ENCODE assay signal across 15 cellular contexts in the genomic region with DNA sequence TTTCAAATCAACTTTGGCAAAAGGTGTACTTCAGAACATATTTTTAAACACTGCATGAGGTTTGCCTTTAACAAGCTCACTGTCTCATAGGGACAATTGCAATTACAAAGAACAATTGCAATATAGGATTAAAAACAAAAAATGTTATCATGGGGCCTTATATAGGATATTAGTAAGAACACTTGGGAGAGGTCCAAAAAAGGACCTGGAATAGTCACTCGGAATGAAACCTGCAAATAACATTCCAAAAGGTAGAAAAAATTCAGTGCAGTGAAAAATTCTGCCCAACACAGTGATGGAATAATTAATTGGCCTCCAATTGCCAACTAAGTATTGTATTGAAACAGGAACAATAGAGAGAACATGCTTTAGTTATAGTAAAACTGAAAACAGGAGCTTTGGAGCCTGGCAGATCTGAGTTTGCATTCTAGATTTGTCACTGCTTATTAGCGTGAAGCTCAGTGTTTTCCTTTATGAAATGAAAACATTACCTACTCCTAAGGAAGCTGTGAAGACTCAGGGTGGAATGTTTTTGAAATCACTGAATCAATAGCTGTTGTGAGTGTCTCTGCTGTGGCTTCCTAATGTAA.
"Had no signal": no experiment of that assay in that cellular context is flagged by ENCODE, and none has a peak within 500 bp of the region (broad histone marks: within the 10 kb centered on the region; RNA-seq: fewer than 3 reads in every experiment).

No MANE protein-coding gene starts in this region.

- H3K4me1 ChIP-seq: transverse colon had no signal

- H3K36me3 Mint-ChIP-seq: mesothelial cell of epicardium; stimulated activated naive B cell treated with anti-CD40 and anti-IgM and Interleukin-4, amounts not matched to agents 10 μg/mL and 1 μg/mL and 100 μg/mL, for 72 hours had no signal

- DNase-seq: activated CD4-positive, alpha-beta T cell treated with anti-CD3 and anti-CD28 coated beads for 36 hours; activated CD8-positive, alpha-beta memory T cell treated with anti-CD3 and anti-CD28 coated beads, Interleukin-2, amount 50 U/mL, for 48 hours; activated CD8-positive, alpha-beta T cell treated with anti-CD3 and anti-CD28 coated beads for 36 hours; effector memory CD8-positive, alpha-beta T cell; hippocampal formation; posterior cingulate gyrus; small intestine; stimulated activated naive B cell treated with anti-CD40 and anti-IgM and Interleukin-4, amounts not matched to agents 10 μg/mL and 1 μg/mL and 100 μg/mL, for 72 hours; T1000; transverse colon; WERI-Rb-1 had no signal

- H3K4me1 Mint-ChIP-seq: activated CD4-positive, alpha-beta T cell treated with anti-CD3 and anti-CD28 coated beads for 36 hours; central memory CD8-positive, alpha-beta T cell; stimulated activated naive B cell treated with anti-CD40 and anti-IgM and Interleukin-4, amounts not matched to agents 10 μg/mL and 1 μg/mL and 100 μg/mL, for 72 hours had no signal

- H3K36me3 ChIP-seq: ascending aorta, transverse colon, WERI-Rb-1 had no signal

- H3K27ac ChIP-seq: ascending aorta, transverse colon, WERI-Rb-1 had no signal

- ATAC-seq: activated CD4-positive, alpha-beta T cell treated with anti-CD3 and anti-CD28 coated beads for 36 hours; activated CD8-positive, alpha-beta T cell treated with anti-CD3 and anti-CD28 coated beads for 36 hours; effector memory CD8-positive, alpha-beta T cell; stimulated activated naive B cell treated with anti-CD40 and anti-IgM and Interleukin-4, amounts not matched to agents 10 μg/mL and 1 μg/mL and 100 μg/mL, for 72 hours had no signal

- H3K27ac Mint-ChIP-seq: activated CD4-positive, alpha-beta T cell treated with anti-CD3 and anti-CD28 coated beads for 36 hours; activated CD8-positive, alpha-beta T cell treated with anti-CD3 and anti-CD28 coated beads for 36 hours; effector memory CD8-positive, alpha-beta T cell; mesothelial cell of epicardium; stimulated activated naive B cell treated with anti-CD40 and anti-IgM and Interleukin-4, amounts not matched to agents 10 μg/mL and 1 μg/mL and 100 μg/mL, for 72 hours had no signal

- H3K27me3 Mint-ChIP-seq: activated CD4-positive, alpha-beta T cell treated with anti-CD3 and anti-CD28 coated beads for 36 hours; activated CD8-positive, alpha-beta T cell treated with anti-CD3 and anti-CD28 coated beads for 36 hours; central memory CD8-positive, alpha-beta T cell; effector memory CD8-positive, alpha-beta T cell; stimulated activated naive B cell treated with anti-CD40 and anti-IgM and Interleukin-4, amounts not matched to agents 10 μg/mL and 1 μg/mL and 100 μg/mL, for 72 hours had no signal

- H3K4me3 ChIP-seq: ascending aorta, transverse colon had no signal

- H3K9me3 Mint-ChIP-seq: central memory CD8-positive, alpha-beta T cell; mesothelial cell of epicardium; neural crest cell; stimulated activated naive B cell treated with anti-CD40 and anti-IgM and Interleukin-4, amounts not matched to agents 10 μg/mL and 1 μg/mL and 100 μg/mL, for 72 hours had no signal

- H3K9me3 ChIP-seq: ascending aorta, transverse colon had no signal

- H3K27me3 ChIP-seq: ascending aorta, transverse colon had no signal

- H3K4me3 Mint-ChIP-seq: activated CD4-positive, alpha-beta T cell treated with anti-CD3 and anti-CD28 coated beads for 36 hours; activated CD8-positive, alpha-beta T cell treated with anti-CD3 and anti-CD28 coated beads for 36 hours; central memory CD8-positive, alpha-beta T cell; effector memory CD8-positive, alpha-beta T cell; mesothelial cell of epicardium; neural crest cell; stimulated activated naive B cell treated with anti-CD40 and anti-IgM and Interleukin-4, amounts not matched to agents 10 μg/mL and 1 μg/mL and 100 μg/mL, for 72 hours had no signal
